In genomic region chr4:86972997-86973396, GRCh38 we compare ENCODE assay signal across 11 cellular contexts. TPM values are rescaled to one million over a fixed set of nuclear protein-coding genes. Genes with fewer than 3 reads are reported as not detected.
A peak's percentile ranks its signal among the peaks of the same experiment; 100 is the strongest.
DNase-seq lines count a peak whose midpoint lies in the region; ATAC-seq and TF ChIP-seq lines count a peak whose summit lies in the region.
"Had no signal": no experiment of that assay in that cellular context is flagged by ENCODE, and none has a peak within 500 bp of the region (broad histone marks: within the 10 kb centered on the region; RNA-seq: fewer than 3 reads in every experiment).

No MANE protein-coding gene starts in this region.

- H3K4me3 Mint-ChIP-seq in stimulated activated memory B cell treated with anti-CD40 and anti-IgM and Interleukin-4, amounts not matched to agents 10 μg/mL and 1 μg/mL and 100 μg/mL, for 72 hours = no peak overlapping the region

- no peaks in the 10 kb centered on the region for H3K9me3 Mint-ChIP-seq in stimulated activated memory B cell treated with anti-CD40 and anti-IgM and Interleukin-4, amounts not matched to agents 10 μg/mL and 1 μg/mL and 100 μg/mL, for 72 hours

- H3K9me2 ChIP-seq in PC-3 (replicated peaks; ENCODE audit: low read length) = no peaks in the 10 kb centered on the region

- H3K79me2 ChIP-seq in PC-3 (ENCODE audit: low read length) = peaks cover 20% of the 10 kb centered on the region; the same call in 1 of the 2 replicates

- H3K4me2 ChIP-seq in PC-3 (ENCODE audit: low read length) = peak overlapping the region; percentile 48

- ATAC-seq in PC-3 (no peak), heart left ventricle (peak; percentile 64 to 88 (median 70)), GM18498 (IDR thresholded peaks at IDR 0.05; ENCODE audit: unreplicated experiment) (no peak)
- no peak for ATAC-seq in stimulated activated memory B cell treated with anti-CD40 and anti-IgM and Interleukin-4, amounts not matched to agents 10 μg/mL and 1 μg/mL and 100 μg/mL, for 72 hours
- ATAC-seq: gastrocnemius medialis had no signal

- H3K4me1 ChIP-seq in PC-3 (ENCODE audit: insufficient read depth, low read length) (peaks cover 59% of the 10 kb centered on the region), heart left ventricle (peaks cover 0 to 61% (median 28%) of the 10 kb centered on the region in 12 donors)

- H3K27ac ChIP-seq in PC-3 (ENCODE audit: low read length) (peak overlapping the region; percentile 25; the same call in 1 of the 2 replicates), heart left ventricle (no peak overlapping the region)
- H3K27ac ChIP-seq: gastrocnemius medialis, tibial nerve had no signal

- BruUV-seq in PC-3 (replicated peaks; lab: Mats Ljungman, UMichigan) = no TSS peak

- no peaks in the 10 kb centered on the region for H3K36me3 ChIP-seq in PC-3 (ENCODE audit: low read depth, low read length)
- no peaks in the 10 kb centered on the region for H3K36me3 ChIP-seq in heart left ventricle
- H3K36me3 ChIP-seq: tibial nerve had no signal

- H3K27me3 ChIP-seq in PC-3 (ENCODE audit: low read length) = no peaks in the 10 kb centered on the region
- no peaks in the 10 kb centered on the region for H3K27me3 ChIP-seq in heart left ventricle
- H3K27me3 ChIP-seq: gastrocnemius medialis, tibial nerve had no signal

- H3K4me1 Mint-ChIP-seq in stimulated activated memory B cell treated with anti-CD40 and anti-IgM and Interleukin-4, amounts not matched to agents 10 μg/mL and 1 μg/mL and 100 μg/mL, for 72 hours = peaks cover 36% of the 10 kb centered on the region

- H3K27me3 Mint-ChIP-seq in stimulated activated memory B cell treated with anti-CD40 and anti-IgM and Interleukin-4, amounts not matched to agents 10 μg/mL and 1 μg/mL and 100 μg/mL, for 72 hours = no peaks in the 10 kb centered on the region

- H4K20me1 ChIP-seq in PC-3 (ENCODE audit: low read length) = no peaks in the 10 kb centered on the region

- POLR2A ChIA-PET in PC-3 (lab: Charles Lee; ENCODE audit: unreplicated experiment) = no interaction called here

- DNase-seq in DMS79 treated with DMSO at 0.1 percent for 48 hours (lab: John Stamatoyannopoulos, UW) (peak; percentile 26), DMS79 (lab: John Stamatoyannopoulos, UW) (no peak), PC-3 (peak; percentile 62), heart left ventricle (peak in 2 of 5 donors; percentile 12 to 39), GM19238 (ENCODE audit: insufficient read length, low spot score) (no peak), dermis blood vessel endothelial cell (no peak)
- DNase-seq: activated naive CD4-positive, alpha-beta T cell treated with Interleukin-2 at 50 U/mL for 16 hours; gastrocnemius medialis had no signal

- peaks cover 9% of the 10 kb centered on the region for H3K36me3 Mint-ChIP-seq in stimulated activated memory B cell treated with anti-CD40 and anti-IgM and Interleukin-4, amounts not matched to agents 10 μg/mL and 1 μg/mL and 100 μg/mL, for 72 hours

- no peaks in the 10 kb centered on the region for H3K9me3 ChIP-seq in PC-3 (ENCODE audit: low read length)
- no peaks in the 10 kb centered on the region for H3K9me3 ChIP-seq in heart left ventricle
- H3K9me3 ChIP-seq: gastrocnemius medialis, tibial nerve had no signal

- 51 to 68% (median 58%) methylated on average over 3 of the region's 3 CpGs for WGBS in heart left ventricle, 4 donors

- no peaks in the 10 kb centered on the region for H3F3A ChIP-seq in PC-3 (ENCODE audit: low read length, unreplicated experiment)

- H3K4me3 ChIP-seq in PC-3 (ENCODE audit: low read length) (no peak overlapping the region), heart left ventricle (no peak overlapping the region)
- H3K4me3 ChIP-seq: gastrocnemius medialis, tibial nerve had no signal

- H3K9ac ChIP-seq in PC-3 (ENCODE audit: low read length) = no peak overlapping the region

- no peak for TF ChIP-seq POLR2A in heart left ventricle (IDR thresholded peaks at IDR 0.05)

- H2AFZ ChIP-seq in PC-3 (ENCODE audit: low read length) = no peak overlapping the region

- intact Hi-C loops in PC-3 (cut with micrococcal nuclease) (no loop called here), heart left ventricle (cut with DNase I) (loop anchor here in 1 of 10 donors (5.0 kb wide), 1 partner anchor 36 kb away; the partner anchor contains the start of gene AFF1)

- H3K27ac Mint-ChIP-seq in stimulated activated memory B cell treated with anti-CD40 and anti-IgM and Interleukin-4, amounts not matched to agents 10 μg/mL and 1 μg/mL and 100 μg/mL, for 72 hours = peak overlapping the region; percentile 3

- TF ChIP-seq CTCF in PC-3 (conservative IDR thresholded peaks at IDR 0.05; ENCODE audit: low read depth, low read length) (no peak), heart left ventricle (IDR thresholded peaks at IDR 0.05) (no peak)

- CTCF ChIA-PET in PC-3 (lab: Charles Lee) = no interaction called here

RNA-seq across cellular contexts. Expression of gene AFF1, which starts 38.2 kb away (rescaled TPM):
- 8.1 and 9.4 TPM in 2 replicates for total RNA-seq in PC-3 (2014; rRNA removed)
- total RNA-seq in heart left ventricle = 10 to 100 TPM; 55.8 to 96.5 (median 73.3) TPM
- polyA plus RNA-seq in heart left ventricle = 10 to 100 TPM; 51.8 to 72.8 TPM
- total RNA-seq in dermis blood vessel endothelial cell = 31.0 and 39.4 TPM in 2 replicates

Comparison
In these comparisons a context has a peak if more than half of its experiments do, and no peak if none do; other contexts are left out.
1. DNase-seq: peak in DMS79 treated with DMSO at 0.1 percent for 48 hours (single experiment) and PC-3 (single experiment); none in DMS79 (single experiment), GM19238 (single experiment) and dermis blood vessel endothelial cell (single experiment).
2. ATAC-seq: peak in heart left ventricle (4 of 4); none in PC-3 (single experiment), stimulated activated memory B cell treated with anti-CD40 and anti-IgM and Interleukin-4, amounts not matched to agents 10 μg/mL and 1 μg/mL and 100 μg/mL, for 72 hours (single experiment) and GM18498 (single experiment).